In the genomic region with DNA sequence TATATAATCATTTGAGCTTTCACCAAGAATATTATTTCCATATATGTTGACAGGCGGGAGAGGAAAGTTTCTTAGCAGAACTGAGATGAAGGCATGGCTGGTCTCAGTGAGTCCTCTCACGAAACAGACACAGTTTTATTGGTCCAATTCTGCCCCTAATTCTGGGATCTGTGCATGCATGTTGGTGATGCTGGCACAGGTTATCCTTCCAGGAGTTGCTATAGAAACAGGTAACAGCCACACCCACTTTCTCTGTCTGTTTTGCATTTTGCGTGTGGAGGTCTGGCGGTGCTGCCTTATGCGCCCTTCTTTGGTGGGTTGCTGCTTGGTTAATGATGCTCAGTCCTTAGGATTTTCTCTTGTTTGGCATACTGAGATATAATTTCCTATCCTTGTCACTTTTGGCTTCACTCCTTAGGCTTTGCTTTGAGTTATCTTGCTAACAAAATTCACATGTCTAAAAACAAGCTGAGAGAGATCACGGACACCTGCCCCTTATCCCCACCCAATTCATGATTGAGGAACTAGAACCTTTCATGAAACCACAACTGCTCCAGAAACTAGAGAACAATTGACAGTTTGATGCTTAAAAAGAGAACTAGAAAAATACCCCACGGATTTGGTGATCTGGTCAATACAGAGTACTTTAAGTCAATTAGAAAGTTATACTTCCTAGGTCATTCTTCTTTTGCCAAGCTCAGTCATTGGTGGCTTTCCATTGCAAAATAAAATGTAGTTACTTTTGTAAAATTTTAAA, we compare ENCODE assay signal across 14 cellular contexts.
DNase-seq lines count a peak whose midpoint lies in the region; ATAC-seq and TF ChIP-seq lines count a peak whose summit lies in the region.
"Had no signal": no experiment of that assay in that cellular context is flagged by ENCODE, and none has a peak within 500 bp of the region (broad histone marks: within the 10 kb centered on the region; RNA-seq: fewer than 3 reads in every experiment).

No MANE protein-coding gene starts in this region.

- 0 out of 2 replicates have a peak overlapping the region, but pooled peaks have one; percentile 17 for H2AFZ ChIP-seq in OCI-LY3 (ENCODE audit: low read depth, low read length)

- no peaks in the 10 kb centered on the region for H3K36me3 ChIP-seq in OCI-LY3 (replicated peaks; ENCODE audit: low read depth, low read length)
- H3K36me3 ChIP-seq: esophagus squamous epithelium, prostate gland had no signal

- ATAC-seq in GM18508 (IDR thresholded peaks at IDR 0.05; ENCODE audit: insufficient read depth, unreplicated experiment) = peak; percentile 88
- peak; percentile 72 for ATAC-seq in GM19468 (IDR thresholded peaks at IDR 0.05; ENCODE audit: extremely low read depth, unreplicated experiment)
- ATAC-seq in HG02973 (IDR thresholded peaks at IDR 0.05; ENCODE audit: unreplicated experiment) = peak; percentile 71
- no peak for ATAC-seq in GM19467 (IDR thresholded peaks at IDR 0.05; ENCODE audit: unreplicated experiment)
- ATAC-seq: stimulated activated naive CD8-positive, alpha-beta T cell treated with anti-CD3 and anti-CD28 coated beads, Interleukin-15, Interleukin-2, amounts not matched to agents 100 U/mL and 50 U/mL, for 24 hours had no signal

- intact Hi-C loops in posterior cingulate gyrus (cut with DNase I) = no loop called here

- peak overlapping the region; percentile 70 for H3K27ac ChIP-seq in OCI-LY3 (ENCODE audit: low read length)
- H3K27ac ChIP-seq: prostate gland had no signal

- no peaks in the 10 kb centered on the region for H3K27me3 ChIP-seq in OCI-LY3 (ENCODE audit: low read depth, low read length)
- H3K27me3 ChIP-seq: esophagus squamous epithelium had no signal

- no peaks in the 10 kb centered on the region for H3K9me3 ChIP-seq in OCI-LY3 (ENCODE audit: insufficient read depth, low read length)
- H3K9me3 ChIP-seq: esophagus squamous epithelium, prostate gland had no signal

- no peaks in the 10 kb centered on the region for H4K20me1 ChIP-seq in OCI-LY3 (ENCODE audit: insufficient read depth, low read length)

- no peaks in the 10 kb centered on the region for H3K79me2 ChIP-seq in OCI-LY3 (ENCODE audit: low read length)

- H3K4me3 ChIP-seq in OCI-LY3 (ENCODE audit: low read length) = peak overlapping the region; percentile 69
- H3K4me3 ChIP-seq: esophagus squamous epithelium, prostate gland had no signal

- TF ChIP-seq CTCF in OCI-LY3 (IDR thresholded peaks at IDR 0.05; ENCODE audit: low read depth, low read length) = no peak

- H3K4me1 ChIP-seq in OCI-LY3 (ENCODE audit: low read length) = peaks cover 34% of the 10 kb centered on the region
- H3K4me1 ChIP-seq: esophagus squamous epithelium, prostate gland had no signal

- H3K4me2 ChIP-seq in OCI-LY3 (ENCODE audit: low read length) = peak overlapping the region; percentile 88

- peak overlapping the region; percentile 30; the same call in 1 of the 2 replicates for H3K9ac ChIP-seq in OCI-LY3 (ENCODE audit: low read length)

- DNase-seq in NCI-H1694 treated with DMSO at 0.1 percent for 48 hours (lab: John Stamatoyannopoulos, UW) = no peak
- no peak for DNase-seq in A172 (ENCODE audit: low spot score)
- no peak for DNase-seq in posterior cingulate gyrus
- DNase-seq: DMS53; esophagus squamous epithelium; NCI-H1436 treated with DMSO at 0.1 percent for 48 hours; stimulated activated CD4-positive, alpha-beta T cell treated with anti-CD3 and anti-CD28 coated beads, Interleukin-2, amount 100 ng/mL, for 48 hours; stimulated activated naive CD8-positive, alpha-beta T cell treated with anti-CD3 and anti-CD28 coated beads, Interleukin-15, Interleukin-2, amounts not matched to agents 100 U/mL and 50 U/mL, for 24 hours had no signal
